ENCODE assay signal across 1 cellular context in genomic region chr21:36535618-36536241, GRCh38.
TF ChIP-seq lines count a peak whose summit lies in the region.

No MANE protein-coding gene starts in this region.

TF ChIP-seq in SK-N-SH, 30 proteins besides CTCF, POLR2A, EP300 and RAD21 (continued from another document):
- no peak for TF ChIP-seq USF2 (IDR thresholded peaks at IDR 0.05; ENCODE audit: borderline replicate concordance, low read depth, low read length)
